Comparison of ENCODE assay signal across 9 cellular contexts in the genomic region with DNA sequence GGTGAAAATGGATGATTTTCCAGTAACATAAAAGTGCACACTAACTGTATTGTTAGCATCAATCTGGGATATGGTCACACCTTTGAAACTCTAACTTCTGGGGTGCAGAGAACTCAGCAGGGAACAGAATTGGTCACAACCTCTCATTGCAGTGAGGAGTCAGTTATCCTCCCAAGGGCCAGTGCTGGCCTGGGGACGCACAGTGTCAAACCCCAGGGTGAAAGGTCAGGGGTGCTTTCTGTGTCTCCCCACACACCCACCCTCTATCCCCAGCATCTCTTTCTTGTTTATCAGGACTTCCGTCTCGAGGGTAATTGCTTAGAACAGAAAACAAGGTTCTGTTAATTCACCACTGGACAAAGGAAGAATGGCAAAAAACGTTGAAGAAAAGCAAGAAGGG.
"Had no signal": no experiment of that assay in that cellular context is flagged by ENCODE, and none has a peak within 500 bp of the region (broad histone marks: within the 10 kb centered on the region; RNA-seq: fewer than 3 reads in every experiment).

No MANE protein-coding gene starts in this region.

- H3K9ac ChIP-seq: KMS-11 had no signal

- H3K4me3 Mint-ChIP-seq: IgD-negative memory B cell had no signal

- FAIRE-seq: HepG2, HTR-8/SVneo, K562 had no signal

- H3K4me3 ChIP-seq: K562 had no signal

- H3K27me3 Mint-ChIP-seq: IgD-negative memory B cell had no signal

- ATAC-seq: HepG2, K562 had no signal

- H3K4me2 ChIP-seq: KMS-11 had no signal

- H3K27ac ChIP-seq: HL-60, KMS-11 had no signal

- DNase-seq: IMR-90, KBM-7, KG1 had no signal

- H3K36me3 Mint-ChIP-seq: IgD-negative memory B cell had no signal
